Comparison of ENCODE assay signal across 8 cellular contexts in the genomic region with DNA sequence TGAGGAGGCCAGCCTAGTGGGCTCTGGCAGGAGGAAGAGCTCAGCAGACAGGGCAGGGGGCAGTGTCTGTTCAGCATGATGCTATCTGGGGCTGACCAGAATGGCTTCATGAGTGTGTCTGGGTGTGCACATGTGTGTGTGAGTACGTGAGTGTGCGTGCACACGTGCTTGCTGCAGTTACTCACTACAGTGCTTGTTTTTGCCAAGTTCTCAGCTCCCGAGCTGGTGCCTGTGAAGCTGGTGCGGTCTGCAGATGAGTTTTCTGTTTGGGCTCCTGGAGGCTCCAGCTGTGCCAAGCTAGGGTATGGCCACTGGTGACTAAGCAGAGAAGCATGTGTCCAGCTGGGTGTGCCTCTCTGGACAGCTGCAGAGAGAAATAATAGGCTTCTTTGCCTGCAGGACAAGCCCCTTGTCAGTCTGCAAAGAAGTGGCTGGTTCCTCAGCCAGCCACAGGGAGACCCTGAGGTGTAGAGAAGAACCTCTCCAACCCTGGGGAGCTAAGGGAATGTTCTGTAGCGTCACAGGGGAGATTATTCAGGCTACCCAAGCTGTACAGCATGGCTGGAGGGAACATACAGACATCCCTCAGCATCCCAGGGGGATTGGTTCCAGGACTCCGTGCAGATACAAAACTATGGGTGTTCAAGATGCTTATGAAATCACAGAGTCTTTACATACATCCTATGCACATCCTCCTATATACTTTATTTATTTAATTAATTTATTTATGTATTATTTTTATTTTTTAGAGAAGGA. TPM values are rescaled to one million over a fixed set of nuclear protein-coding genes. Genes with fewer than 3 reads are reported as not detected.
DNase-seq lines count a peak whose midpoint lies in the region; ATAC-seq and TF ChIP-seq lines count a peak whose summit lies in the region.

No MANE protein-coding gene starts in this region.

- intact Hi-C loops in Panc1 (cut with micrococcal nuclease; ENCODE audit: unreplicated experiment) = no loop called here

- H3K4me3 Mint-ChIP-seq in CD8-positive, alpha-beta memory T cell = no peak overlapping the region

- DNase-seq in AG09309 (ENCODE audit: low read depth) (peak; percentile 74), Panc1 (ENCODE audit: low read depth, low spot score) (peak; percentile 86), fibroblast of gingiva (ENCODE audit: low read depth) (peak; percentile 86), osteoblast (ENCODE audit: insufficient read length, low spot score, missing footprints) (peak; percentile 97), NAMALWA (ENCODE audit: low spot score) (no peak)
- no peak for DNase-seq in CD8-positive, alpha-beta memory T cell

- no peak overlapping the region for H3K27ac Mint-ChIP-seq in CD8-positive, alpha-beta memory T cell

- peak; percentile 96 for ATAC-seq in Panc1
- no peak for ATAC-seq in GM18520 (IDR thresholded peaks at IDR 0.05; ENCODE audit: unreplicated experiment)
- no peak for ATAC-seq in GM18909 (IDR thresholded peaks at IDR 0.05; ENCODE audit: poor library complexity, unreplicated experiment)

- POLR2A ChIA-PET in Panc1 (lab: Charles Lee) = interaction anchor here (1.1 kb wide), 1 partner anchor 59 kb away, joined by 3 read pairs; no protein-coding TSS in a partner anchor
- POLR2A ChIA-PET in CD8-positive, alpha-beta memory T cell (lab: Charles Lee) = interaction anchor here (0.6 kb wide), 1 partner anchor 214 kb away, joined by 6 read pairs; no protein-coding TSS in a partner anchor

- H3K36me3 ChIP-seq in Panc1 (ENCODE audit: control insufficient read depth, insufficient read depth, low read length) (no peaks in the 10 kb centered on the region), osteoblast (ENCODE audit: insufficient read depth, low read length) (no peaks in the 10 kb centered on the region)
- H3K36me3 ChIP-seq in CD8-positive, alpha-beta memory T cell (ENCODE audit: insufficient read depth, low read length) = no peaks in the 10 kb centered on the region

- H3K4me2 ChIP-seq in osteoblast (ENCODE audit: insufficient read depth, low read length) = peak overlapping the region; percentile 49

- H4K20me1 ChIP-seq in osteoblast (ENCODE audit: insufficient read depth, low read length) = no peaks in the 10 kb centered on the region

- no peaks in the 10 kb centered on the region for H3K4me1 Mint-ChIP-seq in CD8-positive, alpha-beta memory T cell

- peak overlapping the region; percentile 78 for H3K27ac ChIP-seq in Panc1 (ENCODE audit: low read length)
- H3K27ac ChIP-seq in osteoblast (ENCODE audit: low read depth, low read length) = peak overlapping the region; percentile 80
- H3K27ac ChIP-seq in CD8-positive, alpha-beta memory T cell (ENCODE audit: low read depth, low read length) = no peak overlapping the region

- H3K27me3 ChIP-seq in Panc1 (ENCODE audit: control insufficient read depth, insufficient read depth, low read length) (no peaks in the 10 kb centered on the region), osteoblast (ENCODE audit: insufficient read depth, low read length) (no peaks in the 10 kb centered on the region)
- H3K27me3 ChIP-seq in CD8-positive, alpha-beta memory T cell (ENCODE audit: insufficient read depth, low read length, poor library complexity, severe bottlenecking) = no peaks in the 10 kb centered on the region

- H3K9me3 ChIP-seq in Panc1 (ENCODE audit: control insufficient read depth, insufficient read depth, low read depth, low read length) = no peaks in the 10 kb centered on the region
- no peaks in the 10 kb centered on the region for H3K9me3 ChIP-seq in osteoblast (ENCODE audit: low read depth, low read length)
- no peaks in the 10 kb centered on the region for H3K9me3 ChIP-seq in CD8-positive, alpha-beta memory T cell (ENCODE audit: low read length)

- in situ Hi-C loops in Panc1 (cut with HindIII; ENCODE audit: low pct_unique_long_range_greater_than_20kb, low sequenced_read_pairs) = loop anchor here (25.0 kb wide), 1 partner anchor 178 kb away; no protein-coding TSS in a partner anchor

- peaks cover 2 to 7% of the 10 kb centered on the region in 2 donors for H3K27me3 Mint-ChIP-seq in CD8-positive, alpha-beta memory T cell

- BruUV-seq in Panc1 (replicated peaks; lab: Mats Ljungman, UMichigan) = no TSS peak

- H3K9me3 Mint-ChIP-seq in CD8-positive, alpha-beta memory T cell = no peaks in the 10 kb centered on the region

- no peak overlapping the region for H3K4me3 ChIP-seq in AG09309 (ENCODE audit: control insufficient read depth, low read depth, low read length)
- H3K4me3 ChIP-seq in Panc1 (ENCODE audit: low read depth in 2 of 2, low read length in 2 of 2) = peak overlapping the region in 1 of 2 experiments; percentile 12; a peak in 1 of 4 replicates
- peak overlapping the region; percentile 39 for H3K4me3 ChIP-seq in osteoblast (ENCODE audit: insufficient read depth, low read length)
- no peak overlapping the region for H3K4me3 ChIP-seq in CD8-positive, alpha-beta memory T cell (ENCODE audit: low read length)

- H3K4me1 ChIP-seq in Panc1 (ENCODE audit: control insufficient read depth, insufficient read depth, low read length) = peaks cover 29% of the 10 kb centered on the region
- peaks cover 48% of the 10 kb centered on the region for H3K4me1 ChIP-seq in osteoblast (ENCODE audit: insufficient read depth, low read length)
- no peaks in the 10 kb centered on the region for H3K4me1 ChIP-seq in CD8-positive, alpha-beta memory T cell (ENCODE audit: insufficient read depth, low read length)

- no peaks in the 10 kb centered on the region for H3K36me3 Mint-ChIP-seq in CD8-positive, alpha-beta memory T cell

- TF ChIP-seq CTCF in AG09309 (IDR thresholded peaks at IDR 0.05; ENCODE audit: control insufficient read depth, insufficient read depth, low read depth, low read length, missing control alignments) = peak; percentile 18
- no peak for TF ChIP-seq CTCF in Panc1 (IDR thresholded peaks at IDR 0.05)
- peak; percentile 16 for TF ChIP-seq CTCF in osteoblast (IDR thresholded peaks at IDR 0.05; ENCODE audit: extremely low read depth, low read depth, low read length)

- H3K79me2 ChIP-seq in osteoblast (ENCODE audit: insufficient read depth, low read length) = no peaks in the 10 kb centered on the region

- H2AFZ ChIP-seq in osteoblast (ENCODE audit: low read length) = no peak overlapping the region

- CTCF ChIA-PET in Panc1 (lab: Charles Lee) = no interaction called here
- CTCF ChIA-PET in CD8-positive, alpha-beta memory T cell (lab: Charles Lee) = no interaction called here

RNA-seq across cellular contexts. Expression of a gene that starts 40.2 kb away (rescaled TPM):
- total RNA-seq in Panc1 (2021; ENCODE audit: unreplicated experiment) (not detected), osteoblast (7.1 and 8.0 TPM in 2 replicates)
- polyA plus RNA-seq in Panc1 (2012; ENCODE audit: insufficient read length) = not detected
- 1 to 10 TPM; 7.3 to 7.5 TPM for total RNA-seq in CD8-positive, alpha-beta memory T cell
- 10.3 TPM for polyA plus RNA-seq in CD8-positive, alpha-beta memory T cell

RNA-seq across cellular contexts. Expression of a gene that starts 57.4 kb away (rescaled TPM):
- 36.2 TPM for total RNA-seq in Panc1 (2021; ENCODE audit: unreplicated experiment)
- 29.3 TPM for polyA plus RNA-seq in Panc1 (2012; ENCODE audit: insufficient read length)
- total RNA-seq in osteoblast = 144 and 161 TPM in 2 replicates
- total RNA-seq in CD8-positive, alpha-beta memory T cell = under 1 TPM; 0.15 to 0.24 TPM
- not detected for polyA plus RNA-seq in CD8-positive, alpha-beta memory T cell

Comparison
In these comparisons a context has a peak if more than half of its experiments do, and no peak if none do; other contexts are left out.
1. DNase-seq: peak in AG09309 (single experiment), Panc1 (single experiment), fibroblast of gingiva (single experiment) and osteoblast (single experiment); none in CD8-positive, alpha-beta memory T cell (0 of 5) and NAMALWA (single experiment).
2. RNA of a gene that starts 57.4 kb away (total RNA-seq): 144 to 161 TPM in osteoblast and 36.2 TPM in Panc1 (single experiment); 0.15 to 0.24 TPM in CD8-positive, alpha-beta memory T cell; every median in the first group is over 10 times any median in the second.